ENCODE assay signal across 9 cellular contexts in genomic region chr11:47373876-47374820, GRCh38. TPM values are rescaled to one million over a fixed set of nuclear protein-coding genes. Genes with fewer than 3 reads are reported as not detected.
DNase-seq lines count a peak whose midpoint lies in the region; ATAC-seq, FAIRE-seq and TF ChIP-seq lines count a peak whose summit lies in the region.
"Had no signal": no experiment of that assay in that cellular context is flagged by ENCODE, and none has a peak within 500 bp of the region (broad histone marks: within the 10 kb centered on the region; RNA-seq: fewer than 3 reads in every experiment).

No MANE protein-coding gene starts in this region.

- TF ChIP-seq CTCF in SU-DHL-6 (IDR thresholded peaks at IDR 0.05; ENCODE audit: insufficient read depth, low read length, poor library complexity, severe bottlenecking) (peak; percentile 94), progenitor cell of endocrine pancreas (IDR thresholded peaks at IDR 0.05; ENCODE audit: unreplicated experiment) (peak; percentile 99)

- no peak for FAIRE-seq in urothelium cell line (lab: Jason Lieb, UNC)
- FAIRE-seq: A204.1 had no signal

- no peak overlapping the region for H3K4me3 Mint-ChIP-seq in activated naive CD8-positive, alpha-beta T cell
- H3K4me3 Mint-ChIP-seq in progenitor cell of endocrine pancreas (ENCODE audit: low read depth) = no peak overlapping the region

- H4K20me1 ChIP-seq in SU-DHL-6 (ENCODE audit: low read depth, low read length) = no peaks in the 10 kb centered on the region

- H3K4me1 Mint-ChIP-seq in activated naive CD8-positive, alpha-beta T cell (ENCODE audit: low read depth) = peaks cover 13% of the 10 kb centered on the region
- no peaks in the 10 kb centered on the region for H3K4me1 Mint-ChIP-seq in progenitor cell of endocrine pancreas (ENCODE audit: low read depth)

- ATAC-seq in Right ventricle myocardium superior (ENCODE audit: poor library complexity) = peak; percentile 82

- DNase-seq in DMS 273 (lab: John Stamatoyannopoulos, UW; ENCODE audit: unreplicated experiment) (peak; percentile 86), DMS 273 treated with DMSO at 0.1 percent for 48 hours (lab: John Stamatoyannopoulos, UW) (no peak), Kasumi-1 (lab: John Stamatoyannopoulos, UW) (peak; percentile 57 to 63), Right ventricle myocardium superior (peak; percentile 92), progenitor cell of endocrine pancreas (ENCODE audit: low spot score, unreplicated experiment) (peak; percentile 79), urothelium cell line (ENCODE audit: low spot score) (peak; percentile 89)

- intact Hi-C loops in Right ventricle myocardium superior (cut with DNase I) = loop anchor here (10.0 kb wide), 1 partner anchor 481 kb away; no protein-coding TSS in a partner anchor

- no peaks in the 10 kb centered on the region for H3K36me3 Mint-ChIP-seq in activated naive CD8-positive, alpha-beta T cell
- H3K36me3 Mint-ChIP-seq in progenitor cell of endocrine pancreas (ENCODE audit: insufficient read depth) = no peaks in the 10 kb centered on the region

- H2AFZ ChIP-seq in SU-DHL-6 (ENCODE audit: low read depth, low read length, severe bottlenecking) = no peak overlapping the region

- no peak overlapping the region for H3K4me3 ChIP-seq in SU-DHL-6 (ENCODE audit: insufficient read depth, low read length, poor library complexity, severe bottlenecking)

- H3K9me3 Mint-ChIP-seq in activated naive CD8-positive, alpha-beta T cell (ENCODE audit: low read depth) = no peaks in the 10 kb centered on the region
- no peaks in the 10 kb centered on the region for H3K9me3 Mint-ChIP-seq in progenitor cell of endocrine pancreas (ENCODE audit: low read depth)

- H3K9me3 ChIP-seq in SU-DHL-6 (ENCODE audit: insufficient read depth, low read length) = no peaks in the 10 kb centered on the region

- H3K9ac ChIP-seq in SU-DHL-6 (ENCODE audit: low read length) = no peak overlapping the region

- no peaks in the 10 kb centered on the region for H3K9me2 ChIP-seq in SU-DHL-6 (replicated peaks; ENCODE audit: insufficient read depth, low read length)

- peaks cover 47% of the 10 kb centered on the region for H3K79me2 ChIP-seq in SU-DHL-6 (ENCODE audit: insufficient read depth, low read length)

- peak overlapping the region; percentile 18; the same call in 1 of the 2 replicates for H3K27ac ChIP-seq in SU-DHL-6 (ENCODE audit: low read depth, low read length)

- peak overlapping the region; percentile 64 for H3K27ac Mint-ChIP-seq in activated naive CD8-positive, alpha-beta T cell
- no peak overlapping the region for H3K27ac Mint-ChIP-seq in progenitor cell of endocrine pancreas

- no peaks in the 10 kb centered on the region for H3K27me3 ChIP-seq in SU-DHL-6 (ENCODE audit: low read length)

- H3F3A ChIP-seq in SU-DHL-6 (ENCODE audit: insufficient read depth) = no peaks in the 10 kb centered on the region

- H3K36me3 ChIP-seq in SU-DHL-6 (ENCODE audit: low read length) = no peaks in the 10 kb centered on the region

- no peak overlapping the region for H3K4me2 ChIP-seq in SU-DHL-6 (ENCODE audit: low read depth, low read length, poor library complexity, severe bottlenecking)

- H3K27me3 Mint-ChIP-seq in activated naive CD8-positive, alpha-beta T cell = no peaks in the 10 kb centered on the region
- peaks cover 6% of the 10 kb centered on the region for H3K27me3 Mint-ChIP-seq in progenitor cell of endocrine pancreas

RNA-seq across cellular contexts. Expression of gene SPI1, which starts 4.2 kb away (rescaled TPM):
- total RNA-seq in Right ventricle myocardium superior (11.1 TPM), progenitor cell of endocrine pancreas (not detected in 2 replicates)

RNA-seq across cellular contexts. Expression of gene MYBPC3, which starts 21.6 kb away (rescaled TPM):
- total RNA-seq in Right ventricle myocardium superior (2,568 TPM), progenitor cell of endocrine pancreas (0.10 and 0.22 TPM in 2 replicates)

RNA-seq across cellular contexts. Expression of gene SLC39A13, which starts 34.2 kb away (rescaled TPM):
- 34.5 TPM for total RNA-seq in Right ventricle myocardium superior
- total RNA-seq in progenitor cell of endocrine pancreas = 38.3 and 42.4 TPM in 2 replicates

RNA-seq across cellular contexts. Expression of gene PSMC3, which starts 52.1 kb away (rescaled TPM):
- total RNA-seq in Right ventricle myocardium superior (166 TPM), progenitor cell of endocrine pancreas (101 and 103 TPM in 2 replicates)

Comparison
In these comparisons a context has a peak if more than half of its experiments do, and no peak if none do; other contexts are left out.
1. RNA of gene SPI1, which starts 4.2 kb away (total RNA-seq): 11.1 TPM in Right ventricle myocardium superior (single experiment); not detected in progenitor cell of endocrine pancreas; every median in the first group is over 10 times any median in the second.
2. RNA of gene MYBPC3, which starts 21.6 kb away (total RNA-seq): 2,568 TPM in Right ventricle myocardium superior (single experiment); 0.10 to 0.22 TPM in progenitor cell of endocrine pancreas; every median in the first group is over 1,000 times any median in the second.